1 cellular context compared by ENCODE assay signal in the genomic region with DNA sequence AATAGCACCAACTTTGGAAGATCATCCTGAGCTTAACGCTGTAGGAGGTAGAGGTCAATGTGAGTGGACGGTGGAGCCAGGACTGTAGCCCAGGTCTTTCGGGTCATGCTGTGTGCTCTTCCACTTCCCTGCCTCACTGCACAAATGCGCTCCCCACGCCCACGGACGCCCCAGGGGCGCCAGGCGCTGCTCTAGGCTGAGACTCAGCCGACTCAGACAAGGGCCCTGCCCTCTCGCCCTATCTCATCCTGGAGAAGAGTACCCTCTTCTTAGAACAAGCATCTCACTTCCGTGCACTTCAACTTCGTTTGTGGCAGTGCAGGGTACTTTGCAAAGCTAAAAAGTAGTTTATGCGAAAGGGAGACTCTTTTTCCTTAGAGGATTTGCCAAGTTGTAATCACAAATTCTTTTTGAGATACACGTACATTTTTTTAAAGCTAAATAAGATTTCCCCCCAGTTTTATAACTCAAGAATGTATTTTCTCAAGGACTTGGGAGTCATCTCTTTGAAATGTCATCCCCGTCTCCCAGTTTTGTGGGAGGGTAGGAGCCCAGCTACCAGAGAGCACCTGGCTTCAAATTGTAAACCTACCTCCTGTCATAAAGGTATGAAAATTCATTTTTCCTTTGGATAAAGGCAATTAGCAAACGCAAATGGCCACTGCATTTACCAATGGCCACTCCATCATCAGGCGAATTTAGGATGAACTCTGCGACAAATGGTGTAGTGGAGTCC.
TF ChIP-seq lines count a peak whose summit lies in the region.

No MANE protein-coding gene starts in this region.

TF ChIP-seq in SK-N-SH treated with all-trans-retinoic acid at 6 μM for 48 hours, 23 proteins besides CTCF, POLR2A, EP300 and RAD21 (continued from another document):
- no peak for TF ChIP-seq TOX (CRISPR knock-in tag; IDR thresholded peaks at IDR 0.05; ENCODE audit: borderline replicate concordance)
- no peak for TF ChIP-seq ZFP3 (CRISPR knock-in tag; IDR thresholded peaks at IDR 0.05)
- TF ChIP-seq, protein P1, sequence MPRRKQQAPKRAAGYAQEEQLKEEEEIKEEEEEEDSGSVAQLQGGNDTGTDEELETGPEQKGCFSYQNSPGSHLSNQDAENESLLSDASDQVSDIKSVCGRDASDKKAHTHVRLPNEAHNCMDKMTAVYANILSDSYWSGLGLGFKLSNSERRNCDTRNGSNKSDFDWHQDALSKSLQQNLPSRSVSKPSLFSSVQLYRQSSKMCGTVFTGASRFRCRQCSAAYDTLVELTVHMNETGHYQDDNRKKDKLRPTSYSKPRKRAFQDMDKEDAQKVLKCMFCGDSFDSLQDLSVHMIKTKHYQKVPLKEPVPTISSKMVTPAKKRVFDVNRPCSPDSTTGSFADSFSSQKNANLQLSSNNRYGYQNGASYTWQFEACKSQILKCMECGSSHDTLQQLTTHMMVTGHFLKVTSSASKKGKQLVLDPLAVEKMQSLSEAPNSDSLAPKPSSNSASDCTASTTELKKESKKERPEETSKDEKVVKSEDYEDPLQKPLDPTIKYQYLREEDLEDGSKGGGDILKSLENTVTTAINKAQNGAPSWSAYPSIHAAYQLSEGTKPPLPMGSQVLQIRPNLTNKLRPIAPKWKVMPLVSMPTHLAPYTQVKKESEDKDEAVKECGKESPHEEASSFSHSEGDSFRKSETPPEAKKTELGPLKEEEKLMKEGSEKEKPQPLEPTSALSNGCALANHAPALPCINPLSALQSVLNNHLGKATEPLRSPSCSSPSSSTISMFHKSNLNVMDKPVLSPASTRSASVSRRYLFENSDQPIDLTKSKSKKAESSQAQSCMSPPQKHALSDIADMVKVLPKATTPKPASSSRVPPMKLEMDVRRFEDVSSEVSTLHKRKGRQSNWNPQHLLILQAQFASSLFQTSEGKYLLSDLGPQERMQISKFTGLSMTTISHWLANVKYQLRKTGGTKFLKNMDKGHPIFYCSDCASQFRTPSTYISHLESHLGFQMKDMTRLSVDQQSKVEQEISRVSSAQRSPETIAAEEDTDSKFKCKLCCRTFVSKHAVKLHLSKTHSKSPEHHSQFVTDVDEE (CRISPR knock-in tag; IDR thresholded peaks at IDR 0.05): no peak
